In the genomic region with DNA sequence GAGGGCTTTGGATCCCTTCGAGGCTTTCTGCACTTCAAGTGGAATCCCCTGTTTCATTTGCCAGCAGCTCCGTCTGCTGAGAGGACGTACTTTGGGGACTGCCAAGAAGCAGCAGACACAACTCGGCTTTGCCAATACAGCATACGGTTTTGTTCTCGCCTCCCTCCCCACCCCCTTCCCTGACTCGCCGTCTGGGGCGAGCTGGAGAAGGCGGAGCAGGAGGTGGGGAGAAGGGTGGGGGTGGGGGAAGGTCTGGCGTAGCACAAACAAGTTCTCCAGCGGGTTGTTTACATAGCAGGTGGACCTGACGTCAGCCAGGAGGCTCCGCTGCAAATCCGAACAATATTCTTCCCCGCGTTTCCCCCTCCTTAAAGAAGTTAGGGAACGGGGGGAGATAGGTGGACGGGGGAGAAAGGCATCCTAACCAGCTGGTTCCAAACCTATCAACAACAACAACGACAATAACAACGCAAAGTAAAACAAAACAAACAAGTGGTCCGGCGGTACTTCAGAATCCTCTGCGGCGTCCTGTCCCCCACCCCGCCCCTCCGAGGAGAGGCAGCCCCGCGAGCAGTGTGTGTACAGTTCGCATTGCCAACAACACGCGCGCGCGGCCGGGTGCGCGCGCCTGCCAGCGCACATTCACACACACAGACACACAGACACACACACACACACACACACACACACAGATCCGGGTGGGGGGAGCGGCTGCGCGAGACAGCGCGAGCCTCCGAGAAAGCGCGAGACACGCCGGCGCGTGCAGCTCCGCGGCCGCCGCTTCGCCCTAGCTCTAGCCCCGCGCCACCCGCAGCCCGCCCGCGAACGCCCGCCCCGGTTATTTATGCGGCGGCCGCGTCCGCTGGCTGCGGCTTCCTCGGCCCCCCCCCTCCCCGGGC, we compare ENCODE assay signal across 9 cellular contexts.
DNase-seq lines count a peak whose midpoint lies in the region; ATAC-seq and TF ChIP-seq lines count a peak whose summit lies in the region.
"Had no signal": no experiment of that assay in that cellular context is flagged by ENCODE, and none has a peak within 500 bp of the region (broad histone marks: within the 10 kb centered on the region; RNA-seq: fewer than 3 reads in every experiment).

No MANE protein-coding gene starts in this region.

- TF ChIP-seq POLR2A in vagina (IDR thresholded peaks at IDR 0.05) = peak in 1 of 2 donors; percentile 26

- peak overlapping the region; percentile 80 for H3K4me3 Mint-ChIP-seq in activated T-cell treated with anti-CD3 and anti-CD28 coated beads, Interleukin-2, amount 50 U/mL, for 24 hours
- H3K4me3 Mint-ChIP-seq in naive B cell = peak overlapping the region; percentile 84 to 96 (median 93)

- peaks cover 9% of the 10 kb centered on the region for H3K4me1 ChIP-seq in vagina

- TF ChIP-seq CTCF in vagina (IDR thresholded peaks at IDR 0.05) = no peak

- peaks cover 77% of the 10 kb centered on the region for H3K27me3 Mint-ChIP-seq in activated T-cell treated with anti-CD3 and anti-CD28 coated beads, Interleukin-2, amount 50 U/mL, for 24 hours
- H3K27me3 Mint-ChIP-seq in naive B cell = peaks cover 70 to 72% (median 72%) of the 10 kb centered on the region in 3 donors

- intact Hi-C loops in vagina (cut with DNase I) = loop anchor here (10.0 kb wide), 1 partner anchor 839 kb away; a partner anchor contains a TSS

- no peaks in the 10 kb centered on the region for H3K9me3 Mint-ChIP-seq in activated T-cell treated with anti-CD3 and anti-CD28 coated beads, Interleukin-2, amount 50 U/mL, for 24 hours
- peaks cover 0 to 7% (median 0%) of the 10 kb centered on the region in 7 donors for H3K9me3 Mint-ChIP-seq in naive B cell

- H3K27ac Mint-ChIP-seq in activated T-cell treated with anti-CD3 and anti-CD28 coated beads, Interleukin-2, amount 50 U/mL, for 24 hours = no peak overlapping the region
- H3K27ac Mint-ChIP-seq in naive B cell = peak overlapping the region in 4 of 6 donors; percentile 69 to 99 (median 80)

- H3K36me3 ChIP-seq in H7 (replicated peaks; ENCODE audit: control insufficient read depth, insufficient read depth, low read length) (no peaks in the 10 kb centered on the region), vagina (no peaks in the 10 kb centered on the region)

- H3K9me3 ChIP-seq in vagina = no peaks in the 10 kb centered on the region

- H3K4me1 Mint-ChIP-seq in activated T-cell treated with anti-CD3 and anti-CD28 coated beads, Interleukin-2, amount 50 U/mL, for 24 hours (ENCODE audit: low read depth) = peaks cover 44% of the 10 kb centered on the region
- peaks cover 29 to 54% (median 45%) of the 10 kb centered on the region in 3 donors for H3K4me1 Mint-ChIP-seq in naive B cell

- DNase-seq in DMS53 treated with DMSO at 0.1 percent for 48 hours (lab: John Stamatoyannopoulos, UW; ENCODE audit: unreplicated experiment) (peak; percentile 96), H7 (peak; percentile 86), NCI-H2171 treated with DMSO at 0.1 percent for 48 hours (lab: John Stamatoyannopoulos, UW) (peak; percentile 93), fibroblast of peridontal ligament (ENCODE audit: extremely low read depth) (peak; percentile 39), naive B cell (peak; percentile 28), vagina (ENCODE audit: extremely low spot score in 2 of 2) (peak in 1 of 2 donors; percentile 95), CD1c-positive myeloid dendritic cell (ENCODE audit: extremely low spot score) (no peak)
- DNase-seq in activated T-cell treated with anti-CD3 and anti-CD28 coated beads, Interleukin-2, amount 50 U/mL, for 24 hours = peak; percentile 45

- ATAC-seq in naive B cell (ENCODE audit: low read depth in 2 of 2) = peak; percentile 54 to 55

- H3K27ac ChIP-seq in vagina = peak overlapping the region; percentile 96
- H3K27ac ChIP-seq: VCaP had no signal

- no peaks in the 10 kb centered on the region for H3K36me3 Mint-ChIP-seq in activated T-cell treated with anti-CD3 and anti-CD28 coated beads, Interleukin-2, amount 50 U/mL, for 24 hours (ENCODE audit: low read depth)
- H3K36me3 Mint-ChIP-seq in naive B cell = peaks cover 0 to 8% of the 10 kb centered on the region in 2 donors

- H3K27me3 ChIP-seq in H7 (ENCODE audit: control insufficient read depth, insufficient read depth, low read length) (peaks cover 78% of the 10 kb centered on the region), vagina (no peaks in the 10 kb centered on the region)

- H3K4me3 ChIP-seq in H7 (ENCODE audit: insufficient read depth, low read depth, low read length) (peak overlapping the region; percentile 62), vagina (peak overlapping the region; percentile 68 to 77)
